In genomic region chr7:29871787-29872398, GRCh38 we compare ENCODE assay signal across 20 cellular contexts.
DNase-seq lines count a peak whose midpoint lies in the region; ATAC-seq and TF ChIP-seq lines count a peak whose summit lies in the region.
"Had no signal": no experiment of that assay in that cellular context is flagged by ENCODE, and none has a peak within 500 bp of the region (broad histone marks: within the 10 kb centered on the region; RNA-seq: fewer than 3 reads in every experiment).

No MANE protein-coding gene starts in this region.

- H3K4me3 ChIP-seq in ACC112 (ENCODE audit: low read depth, low read length) (no peak overlapping the region), GM23338 (no peak overlapping the region), stomach (no peak overlapping the region)
- H3K4me3 ChIP-seq: testis had no signal

- peak; percentile 42 for DNase-seq in GM04504 (ENCODE audit: low read depth)
- peak; percentile 62 for DNase-seq in astrocyte of the hippocampus (ENCODE audit: low read depth, low spot score)
- DNase-seq in iris pigment epithelial cell (ENCODE audit: low read depth), result peak; percentile 93
- DNase-seq in GM23338 (ENCODE audit: low spot score), result no peak
- no peak for DNase-seq in NCI-H524 (lab: John Stamatoyannopoulos, UW)
- DNase-seq in stomach, result no peak
- DNase-seq: activated CD4-positive, alpha-beta T cell treated with anti-CD3 and anti-CD28 coated beads, Interleukin-2, amount 10 ng/mL, durations not matched to agents 7 days and 5 days; activated naive CD8-positive, alpha-beta T cell treated with anti-CD3 and anti-CD28 coated beads, Interleukin-2, amount 10 ng/mL, durations not matched to agents 7 days and 5 days; activated T-cell treated with anti-CD3 and anti-CD28 coated beads, Interleukin-2, amount 50 U/mL, for 24 hours; cerebellar nuclear complex; hypothalamus; left cardiac atrium; NCI-H1092; NK-92 treated with Interleukin-12 subunit alpha and Interleukin-12 subunit beta, amount 100 ng/mL, for 24 hours; SHP77; T1000; testis had no signal

- no peaks in the 10 kb centered on the region for H3K9me2 ChIP-seq in GM23338 (ENCODE audit: insufficient read depth)

- H3K4me1 ChIP-seq in ACC112 (ENCODE audit: control insufficient read depth, insufficient read depth, low read length, unreplicated experiment), result peaks cover 11% of the 10 kb centered on the region
- 0 out of 2 replicates have a peak, but pooled peaks cover 12% of the 10 kb centered on the region for H3K4me1 ChIP-seq in GM23338 (ENCODE audit: insufficient read depth)
- peaks cover 2 to 6% (median 3%) of the 10 kb centered on the region in 4 donors for H3K4me1 ChIP-seq in stomach

- no peaks in the 10 kb centered on the region for H3K9me3 ChIP-seq in stomach
- H3K9me3 ChIP-seq: testis had no signal

- peaks cover 3% of the 10 kb centered on the region for H3K27me3 Mint-ChIP-seq in GM23338 (ENCODE audit: insufficient read depth, low read depth, poor library complexity)

- peak overlapping the region; percentile 48 for H3K27ac ChIP-seq in ACC112 (ENCODE audit: low read depth, low read length)
- H3K27ac ChIP-seq in GM23338 (ENCODE audit: low read depth), result no peak overlapping the region
- H3K27ac ChIP-seq in stomach, result no peak overlapping the region

- 71 to 77% (median 76%) methylated on average over 5 of the region's 5 CpGs for WGBS in stomach, 5 donors

- no peak for TF ChIP-seq POLR2A in stomach (IDR thresholded peaks at IDR 0.05)

- H3K79me2 ChIP-seq in ACC112 (ENCODE audit: control insufficient read depth, insufficient read depth, low read length, unreplicated experiment) (no peaks in the 10 kb centered on the region), GM23338 (replicated peaks; ENCODE audit: insufficient read depth) (no peaks in the 10 kb centered on the region)

- H3K4me3 Mint-ChIP-seq in GM23338, result no peak overlapping the region
- H3K4me3 Mint-ChIP-seq: activated CD4-positive, alpha-beta T cell treated with anti-CD3 and anti-CD28 coated beads, Interleukin-2, amount 10 ng/mL, durations not matched to agents 7 days and 5 days; activated naive CD8-positive, alpha-beta T cell treated with anti-CD3 and anti-CD28 coated beads, Interleukin-2, amount 10 ng/mL, durations not matched to agents 7 days and 5 days; activated T-cell treated with anti-CD3 and anti-CD28 coated beads, Interleukin-2, amount 50 U/mL, for 24 hours; B cell had no signal

- no peak overlapping the region for H3K4me2 ChIP-seq in GM23338

- H2AFZ ChIP-seq in ACC112 (ENCODE audit: low read length, unreplicated experiment) (no peak overlapping the region), GM23338 (no peak overlapping the region)

- ATAC-seq in GM23338, result no peak
- no peak for ATAC-seq in GM21367 (IDR thresholded peaks at IDR 0.05; ENCODE audit: unreplicated experiment)

- no peaks in the 10 kb centered on the region for H3K36me3 Mint-ChIP-seq in GM23338 (ENCODE audit: low read depth)
- H3K36me3 Mint-ChIP-seq: activated naive CD8-positive, alpha-beta T cell treated with anti-CD3 and anti-CD28 coated beads, Interleukin-2, amount 10 ng/mL, durations not matched to agents 7 days and 5 days had no signal

- no peaks in the 10 kb centered on the region for H3K27me3 ChIP-seq in ACC112 (ENCODE audit: insufficient read depth, low read length)
- no peaks in the 10 kb centered on the region for H3K27me3 ChIP-seq in GM23338 (ENCODE audit: insufficient read depth)
- H3K27me3 ChIP-seq in stomach, result no peaks in the 10 kb centered on the region
- H3K27me3 ChIP-seq: testis had no signal

- no peak for TF ChIP-seq EP300 in stomach (IDR thresholded peaks at IDR 0.05)

- no peaks in the 10 kb centered on the region for H3K36me3 ChIP-seq in ACC112 (ENCODE audit: insufficient read depth, low read length)
- H3K36me3 ChIP-seq in GM23338 (ENCODE audit: insufficient read depth), result no peaks in the 10 kb centered on the region
- H3K36me3 ChIP-seq in stomach, result no peaks in the 10 kb centered on the region

- no peaks in the 10 kb centered on the region for H3K9me3 Mint-ChIP-seq in GM23338
- H3K9me3 Mint-ChIP-seq: activated CD4-positive, alpha-beta T cell treated with anti-CD3 and anti-CD28 coated beads, Interleukin-2, amount 10 ng/mL, durations not matched to agents 7 days and 5 days; activated naive CD8-positive, alpha-beta T cell treated with anti-CD3 and anti-CD28 coated beads, Interleukin-2, amount 10 ng/mL, durations not matched to agents 7 days and 5 days; activated T-cell treated with anti-CD3 and anti-CD28 coated beads, Interleukin-2, amount 50 U/mL, for 24 hours had no signal

- H3K27ac Mint-ChIP-seq in GM23338, result no peak overlapping the region
- H3K27ac Mint-ChIP-seq: activated CD4-positive, alpha-beta T cell treated with anti-CD3 and anti-CD28 coated beads, Interleukin-2, amount 10 ng/mL, durations not matched to agents 7 days and 5 days; activated naive CD8-positive, alpha-beta T cell treated with anti-CD3 and anti-CD28 coated beads, Interleukin-2, amount 10 ng/mL, durations not matched to agents 7 days and 5 days; activated T-cell treated with anti-CD3 and anti-CD28 coated beads, Interleukin-2, amount 50 U/mL, for 24 hours; B cell had no signal

- intact Hi-C loops in stomach (cut with DNase I; ENCODE audit: low total_unique reads), result no loop called here

- no peaks in the 10 kb centered on the region for H3F3A ChIP-seq in GM23338 (replicated peaks; ENCODE audit: low read depth)

- TF ChIP-seq CTCF in GM23338 (conservative IDR thresholded peaks at IDR 0.05; ENCODE audit: low read depth in 2 of 2) (no peak), stomach (IDR thresholded peaks at IDR 0.05) (no peak)

- no peaks in the 10 kb centered on the region for H3K4me1 Mint-ChIP-seq in GM23338
- H3K4me1 Mint-ChIP-seq: activated CD4-positive, alpha-beta T cell treated with anti-CD3 and anti-CD28 coated beads, Interleukin-2, amount 10 ng/mL, durations not matched to agents 7 days and 5 days; activated naive CD8-positive, alpha-beta T cell treated with anti-CD3 and anti-CD28 coated beads, Interleukin-2, amount 10 ng/mL, durations not matched to agents 7 days and 5 days; B cell had no signal

- no peaks in the 10 kb centered on the region for H4K20me1 ChIP-seq in GM23338 (replicated peaks; ENCODE audit: insufficient read depth)

TF ChIP-seq in GM23338, 12 proteins besides CTCF, POLR2A, EP300 and RAD21 (continues in another document):
- TF ChIP-seq CREB1 (CRISPR knock-in tag; IDR thresholded peaks at IDR 0.05; ENCODE audit: low read depth) (no peak), ZNF114 (CRISPR knock-in tag; IDR thresholded peaks at IDR 0.05) (no peak), REST (IDR thresholded peaks at IDR 0.05; ENCODE audit: unreplicated experiment) (no peak), NANOG (IDR thresholded peaks at IDR 0.05; ENCODE audit: borderline replicate concordance) (no peak), STAT1 (IDR thresholded peaks at IDR 0.05; ENCODE audit: unreplicated experiment) (no peak), EZH2phosphoT487 (IDR thresholded peaks at IDR 0.05; ENCODE audit: unreplicated experiment) (no peak), EZH2 (IDR thresholded peaks at IDR 0.05; ENCODE audit: low read depth, unreplicated experiment) (no peak)

Comparison
In these comparisons a context has a peak if more than half of its experiments do, and no peak if none do; other contexts are left out.
1. DNase-seq: peak in GM04504 (single experiment), astrocyte of the hippocampus (single experiment) and iris pigment epithelial cell (single experiment); none in GM23338 (single experiment), NCI-H524 (0 of 2) and stomach (single experiment).